Comparison of ENCODE assay signal across 10 cellular contexts in the genomic region with DNA sequence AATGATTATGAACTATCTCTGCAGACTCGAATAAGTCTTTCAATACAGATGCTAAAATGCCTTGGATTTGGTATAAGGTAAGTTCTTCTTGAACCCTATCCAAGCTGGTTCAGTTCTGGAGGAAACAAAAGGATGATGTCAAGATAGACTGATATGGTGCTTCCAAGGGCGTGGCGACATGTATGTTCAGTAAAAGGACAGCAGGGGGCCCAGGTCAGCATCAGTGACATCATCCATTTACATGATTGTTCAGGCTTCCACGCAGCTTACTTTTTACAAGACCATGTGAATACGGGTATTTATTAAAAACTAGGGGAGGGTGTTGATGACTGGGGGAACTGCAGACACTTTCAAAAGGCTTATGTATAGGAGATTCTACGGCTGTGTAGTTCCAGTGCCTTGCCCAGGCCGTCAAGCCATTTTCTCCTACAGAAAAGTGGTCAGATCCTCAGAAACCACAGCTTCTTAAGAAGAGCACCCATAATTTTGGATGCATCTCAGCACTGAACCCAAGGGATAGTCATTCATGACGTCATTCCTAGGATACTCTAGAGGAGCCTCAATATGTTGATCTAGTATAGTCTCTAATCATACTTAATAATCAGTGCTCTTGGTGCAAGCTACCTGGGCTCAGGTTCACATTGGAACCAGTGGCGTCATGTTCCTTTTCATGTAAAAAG.
DNase-seq lines count a peak whose midpoint lies in the region; ATAC-seq and TF ChIP-seq lines count a peak whose summit lies in the region.
"Had no signal": no experiment of that assay in that cellular context is flagged by ENCODE, and none has a peak within 500 bp of the region (broad histone marks: within the 10 kb centered on the region; RNA-seq: fewer than 3 reads in every experiment).

No MANE protein-coding gene starts in this region.

- H3K27ac Mint-ChIP-seq in activated CD8-positive, alpha-beta T cell treated with anti-CD3 and anti-CD28 coated beads for 36 hours: no peak overlapping the region
- no peak overlapping the region for H3K27ac Mint-ChIP-seq in stimulated activated naive B cell treated with anti-CD40 and anti-IgM and Interleukin-4, amounts not matched to agents 10 μg/mL and 1 μg/mL and 100 μg/mL, for 72 hours
- H3K27ac Mint-ChIP-seq: IgD-negative memory B cell had no signal

- intact Hi-C loops in activated CD8-positive, alpha-beta T cell treated with anti-CD3 and anti-CD28 coated beads for 36 hours (cut with micrococcal nuclease): no loop called here

- peak; percentile 33 for TF ChIP-seq CTCF in activated CD8-positive, alpha-beta T cell treated with anti-CD3 and anti-CD28 coated beads for 36 hours (IDR thresholded peaks at IDR 0.05)

- peak; percentile 54 for ATAC-seq in activated CD8-positive, alpha-beta T cell treated with anti-CD3 and anti-CD28 coated beads for 36 hours
- ATAC-seq in stimulated activated naive B cell treated with anti-CD40 and anti-IgM and Interleukin-4, amounts not matched to agents 10 μg/mL and 1 μg/mL and 100 μg/mL, for 72 hours (replicated peaks): peak; percentile 60
- ATAC-seq in GM21390 (IDR thresholded peaks at IDR 0.05; ENCODE audit: unreplicated experiment): no peak

- H3K4me3 Mint-ChIP-seq in activated CD8-positive, alpha-beta T cell treated with anti-CD3 and anti-CD28 coated beads for 36 hours: no peak overlapping the region
- no peak overlapping the region for H3K4me3 Mint-ChIP-seq in stimulated activated naive B cell treated with anti-CD40 and anti-IgM and Interleukin-4, amounts not matched to agents 10 μg/mL and 1 μg/mL and 100 μg/mL, for 72 hours
- H3K4me3 Mint-ChIP-seq: activated naive CD8-positive, alpha-beta T cell; IgD-negative memory B cell had no signal

- CTCF ChIA-PET in activated CD8-positive, alpha-beta T cell treated with anti-CD3 and anti-CD28 coated beads for 36 hours (lab: Charles Lee): interaction anchor here (1.7 to 3.6 kb wide), 7 partner anchors 9 to 115 kb away, joined by 4 to 22 read pairs (median 15); no protein-coding TSS in a partner anchor

- no peaks in the 10 kb centered on the region for H3K27me3 Mint-ChIP-seq in activated CD8-positive, alpha-beta T cell treated with anti-CD3 and anti-CD28 coated beads for 36 hours
- H3K27me3 Mint-ChIP-seq in stimulated activated naive B cell treated with anti-CD40 and anti-IgM and Interleukin-4, amounts not matched to agents 10 μg/mL and 1 μg/mL and 100 μg/mL, for 72 hours: peaks cover 7 to 13% of the 10 kb centered on the region in 2 donors
- H3K27me3 Mint-ChIP-seq: activated naive CD8-positive, alpha-beta T cell had no signal

- peaks cover 52% of the 10 kb centered on the region for H3K4me1 Mint-ChIP-seq in activated CD8-positive, alpha-beta T cell treated with anti-CD3 and anti-CD28 coated beads for 36 hours (ENCODE audit: low read depth)
- peaks cover 0 to 2% of the 10 kb centered on the region in 2 donors for H3K4me1 Mint-ChIP-seq in stimulated activated naive B cell treated with anti-CD40 and anti-IgM and Interleukin-4, amounts not matched to agents 10 μg/mL and 1 μg/mL and 100 μg/mL, for 72 hours

- peaks cover 10% of the 10 kb centered on the region for H3K36me3 Mint-ChIP-seq in activated CD8-positive, alpha-beta T cell treated with anti-CD3 and anti-CD28 coated beads for 36 hours (ENCODE audit: low read depth)
- H3K36me3 Mint-ChIP-seq in stimulated activated naive B cell treated with anti-CD40 and anti-IgM and Interleukin-4, amounts not matched to agents 10 μg/mL and 1 μg/mL and 100 μg/mL, for 72 hours: no peaks in the 10 kb centered on the region

- POLR2A ChIA-PET in activated CD8-positive, alpha-beta T cell treated with anti-CD3 and anti-CD28 coated beads for 36 hours (lab: Charles Lee): interaction anchor here (2.1 to 2.5 kb wide), 2 partner anchors 10 to 13 kb away, joined by 9 read pairs; no protein-coding TSS in a partner anchor

- peaks cover 10% of the 10 kb centered on the region for H3K9me3 Mint-ChIP-seq in activated CD8-positive, alpha-beta T cell treated with anti-CD3 and anti-CD28 coated beads for 36 hours
- H3K9me3 Mint-ChIP-seq in stimulated activated naive B cell treated with anti-CD40 and anti-IgM and Interleukin-4, amounts not matched to agents 10 μg/mL and 1 μg/mL and 100 μg/mL, for 72 hours: no peaks in the 10 kb centered on the region
- H3K9me3 Mint-ChIP-seq: IgD-negative memory B cell had no signal

- DNase-seq in activated naive CD4-positive, alpha-beta T cell treated with Interleukin-2 at 50 U/mL for 16 hours: peak; percentile 6
- DNase-seq in activated naive CD4-positive, alpha-beta T cell treated with anti-CD3 and anti-CD28 coated beads, Interleukin-2, amount 50 U/mL, for 16 hours: no peak
- DNase-seq in LoVo (ENCODE audit: low spot score) (peak; percentile 24), KG1 (lab: John Stamatoyannopoulos, UW) (no peak), DMS153 treated with DMSO at 0.1 percent for 48 hours (lab: John Stamatoyannopoulos, UW; ENCODE audit: unreplicated experiment) (no peak)
- peak; percentile 65 for DNase-seq in activated CD8-positive, alpha-beta T cell treated with anti-CD3 and anti-CD28 coated beads for 36 hours
- no peak for DNase-seq in stimulated activated naive B cell treated with anti-CD40 and anti-IgM and Interleukin-4, amounts not matched to agents 10 μg/mL and 1 μg/mL and 100 μg/mL, for 72 hours

Comparison
In these comparisons a context has a peak if more than half of its experiments do, and no peak if none do; other contexts are left out.
1. DNase-seq: peak in activated naive CD4-positive, alpha-beta T cell treated with Interleukin-2 at 50 U/mL for 16 hours (single experiment), LoVo (single experiment) and activated CD8-positive, alpha-beta T cell treated with anti-CD3 and anti-CD28 coated beads for 36 hours (single experiment); none in activated naive CD4-positive, alpha-beta T cell treated with anti-CD3 and anti-CD28 coated beads, Interleukin-2, amount 50 U/mL, for 16 hours (single experiment), stimulated activated naive B cell treated with anti-CD40 and anti-IgM and Interleukin-4, amounts not matched to agents 10 μg/mL and 1 μg/mL and 100 μg/mL, for 72 hours (single experiment), KG1 (single experiment) and DMS153 treated with DMSO at 0.1 percent for 48 hours (single experiment).